Comparison of ENCODE assay signal across 31 cellular contexts in genomic region chrX:150533863-150534262, GRCh38.
"Had no signal": no experiment of that assay in that cellular context is flagged by ENCODE, and none has a peak within 500 bp of the region (broad histone marks: within the 10 kb centered on the region; RNA-seq: fewer than 3 reads in every experiment).

No MANE protein-coding gene starts in this region.

- H3K4me2 ChIP-seq: smooth muscle cell had no signal

- H3K36me3 ChIP-seq: esophagus muscularis mucosa, heart left ventricle, pancreas, right atrium auricular region, upper lobe of left lung, vagina had no signal

- DNase-seq: activated CD4-positive, alpha-beta T cell treated with anti-CD3 and anti-CD28 coated beads for 36 hours; activated CD4-positive, alpha-beta T cell treated with anti-CD3 and anti-CD28 coated beads, Interleukin-2, amount 50 U/mL, for 48 hours; activated CD4-positive, CD25-positive, alpha-beta regulatory T cell; activated CD8-positive, alpha-beta memory T cell treated with anti-CD3 and anti-CD28 coated beads for 24 hours; activated effector memory CD4-positive, alpha-beta T cell treated with Interleukin-2 at 50 U/mL for 16 hours; activated naive CD4-positive, alpha-beta T cell treated with Interleukin-2 at 50 U/mL for 16 hours; aorta; caudate nucleus; foreskin keratinocyte; heart left ventricle; hypothalamus; immature natural killer cell; kidney; midbrain; naive thymus-derived CD4-positive, alpha-beta T cell; pancreas; stimulated activated CD4-positive, alpha-beta T cell treated with anti-CD3 and anti-CD28 coated beads, Interleukin-1b, Interleukin-23, amount 100 ng/mL, for 48 hours; stimulated activated CD4-positive, alpha-beta T cell treated with anti-CD3 and anti-CD28 coated beads, Interleukin-4, amount 100 ng/mL, for 4 hours; stimulated activated CD8-positive, alpha-beta memory T cell treated with anti-CD3 and anti-CD28 coated beads, Interleukin-4, amount 100 ng/mL, for 48 hours; stimulated activated naive CD8-positive, alpha-beta T cell treated with anti-CD3 and anti-CD28 coated beads, Interleukin-15, amount 100 ng/mL, for 72 hours; substantia nigra; upper lobe of left lung had no signal

- H3K4me1 ChIP-seq: esophagus muscularis mucosa, foreskin keratinocyte, heart left ventricle, pancreas, right atrium auricular region, upper lobe of left lung, vagina had no signal

- H3K4me1 Mint-ChIP-seq: activated CD4-positive, alpha-beta T cell treated with anti-CD3 and anti-CD28 coated beads for 36 hours; immature natural killer cell; naive thymus-derived CD4-positive, alpha-beta T cell; stimulated activated memory B cell treated with anti-CD40 and anti-IgM and Interleukin-4, amounts not matched to agents 10 μg/mL and 1 μg/mL and 100 μg/mL, for 72 hours; stimulated activated naive CD8-positive, alpha-beta T cell treated with anti-CD3 and anti-CD28 coated beads, Interleukin-15, amount 100 ng/mL, for 72 hours had no signal

- H3K27ac Mint-ChIP-seq: activated CD4-positive, alpha-beta T cell treated with anti-CD3 and anti-CD28 coated beads for 36 hours; activated naive CD8-positive, alpha-beta T cell; brain; immature natural killer cell; memory B cell; naive thymus-derived CD4-positive, alpha-beta T cell; stimulated activated memory B cell treated with anti-CD40 and anti-IgM and Interleukin-4, amounts not matched to agents 10 μg/mL and 1 μg/mL and 100 μg/mL, for 72 hours; T-helper 2 cell treated with Interferon-gamma antibody and Interleukin-4, amounts not matched to agents 5 μg/mL and 100 μg/mL, for 36 hours had no signal

- ATAC-seq: activated CD4-positive, alpha-beta T cell treated with anti-CD3 and anti-CD28 coated beads for 36 hours; foreskin keratinocyte; heart left ventricle; naive thymus-derived CD4-positive, alpha-beta T cell; stimulated activated memory B cell treated with anti-CD40 and anti-IgM and Interleukin-4, amounts not matched to agents 10 μg/mL and 1 μg/mL and 100 μg/mL, for 72 hours; stimulated activated naive CD8-positive, alpha-beta T cell treated with anti-CD3 and anti-CD28 coated beads, Interleukin-15, amount 100 ng/mL, for 72 hours had no signal

- H3K4me3 ChIP-seq: esophagus muscularis mucosa, heart left ventricle, pancreas, right atrium auricular region, smooth muscle cell, upper lobe of left lung, vagina had no signal

- H3K27me3 ChIP-seq: esophagus muscularis mucosa, foreskin keratinocyte, pancreas, right atrium auricular region, upper lobe of left lung, vagina had no signal

- H3K27ac ChIP-seq: esophagus muscularis mucosa, foreskin keratinocyte, heart left ventricle, pancreas, right atrium auricular region, upper lobe of left lung, vagina had no signal

- H3K27me3 Mint-ChIP-seq: activated CD4-positive, alpha-beta T cell treated with anti-CD3 and anti-CD28 coated beads for 36 hours; activated naive CD8-positive, alpha-beta T cell; brain; memory B cell; naive thymus-derived CD4-positive, alpha-beta T cell; stimulated activated memory B cell treated with anti-CD40 and anti-IgM and Interleukin-4, amounts not matched to agents 10 μg/mL and 1 μg/mL and 100 μg/mL, for 72 hours; stimulated activated naive CD8-positive, alpha-beta T cell treated with anti-CD3 and anti-CD28 coated beads, Interleukin-15, amount 100 ng/mL, for 72 hours had no signal

- H3K9me3 ChIP-seq: pancreas, vagina had no signal

- H3K4me3 Mint-ChIP-seq: activated CD4-positive, alpha-beta T cell treated with anti-CD3 and anti-CD28 coated beads for 36 hours; activated naive CD8-positive, alpha-beta T cell; brain; immature natural killer cell; memory B cell; naive thymus-derived CD4-positive, alpha-beta T cell; stimulated activated memory B cell treated with anti-CD40 and anti-IgM and Interleukin-4, amounts not matched to agents 10 μg/mL and 1 μg/mL and 100 μg/mL, for 72 hours; stimulated activated naive CD8-positive, alpha-beta T cell treated with anti-CD3 and anti-CD28 coated beads, Interleukin-15, amount 100 ng/mL, for 72 hours; T-helper 2 cell treated with Interferon-gamma antibody and Interleukin-4, amounts not matched to agents 5 μg/mL and 100 μg/mL, for 36 hours had no signal

- H3K36me3 Mint-ChIP-seq: brain, immature natural killer cell had no signal
